32 cellular contexts compared by ENCODE assay signal in the genomic region with DNA sequence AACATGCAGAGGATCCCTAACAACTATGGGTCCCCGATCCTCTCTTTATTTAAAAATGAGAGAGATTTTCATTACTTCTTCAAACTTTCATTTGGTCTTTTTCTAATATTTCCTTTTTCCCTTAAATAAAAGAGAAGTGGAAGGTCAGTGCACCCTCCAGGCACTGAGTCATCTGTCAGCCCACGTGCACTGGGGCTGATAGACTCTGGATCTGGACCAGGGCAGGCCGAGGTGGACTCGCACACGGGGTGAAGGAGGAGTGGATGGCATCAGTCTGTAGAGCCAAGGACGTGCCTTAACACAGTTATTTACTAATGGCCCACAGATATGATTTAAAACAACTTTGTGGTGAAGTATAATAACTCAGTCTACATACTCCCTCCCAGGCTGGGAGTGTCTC.
"Had no signal": no experiment of that assay in that cellular context is flagged by ENCODE, and none has a peak within 500 bp of the region (broad histone marks: within the 10 kb centered on the region; RNA-seq: fewer than 3 reads in every experiment).

No MANE protein-coding gene starts in this region.

- H3K36me3 ChIP-seq: brain microvascular endothelial cell, heart right ventricle, sigmoid colon, thyroid gland, upper lobe of left lung, WERI-Rb-1 had no signal

- H3K4me3 ChIP-seq: heart right ventricle, sigmoid colon, thyroid gland, upper lobe of left lung had no signal

- H3K27ac Mint-ChIP-seq: activated CD4-positive, alpha-beta memory T cell treated with anti-CD3 and anti-CD28 coated beads for 36 hours; activated naive CD4-positive, alpha-beta T cell treated with anti-CD3 and anti-CD28 coated beads, Interleukin-2, amount 10 ng/mL, durations not matched to agents 7 days and 5 days; activated naive CD8-positive, alpha-beta T cell treated with anti-CD3 and anti-CD28 coated beads, Interleukin-2, amount 10 ng/mL, durations not matched to agents 7 days and 5 days; endodermal cell; memory B cell; naive thymus-derived CD8-positive, alpha-beta T cell; stimulated activated memory B cell treated with anti-CD40 and anti-IgM and Interleukin-4, amounts not matched to agents 10 μg/mL and 1 μg/mL and 100 μg/mL, for 72 hours; stimulated activated naive CD8-positive, alpha-beta T cell treated with anti-CD3 and anti-CD28 coated beads, Interleukin-15, amount 100 ng/mL, for 72 hours; T-helper 1 cell treated with Interleukin-12 subunit alpha and Interleukin-12 subunit beta and Interleukin-4 antibody, amounts not matched to agents 30 μg/mL and 1 μg/mL, for 36 hours had no signal

- H3K36me3 Mint-ChIP-seq: activated CD4-positive, alpha-beta memory T cell treated with anti-CD3 and anti-CD28 coated beads for 36 hours; activated naive CD4-positive, alpha-beta T cell treated with anti-CD3 and anti-CD28 coated beads, Interleukin-2, amount 10 ng/mL, durations not matched to agents 7 days and 5 days; activated naive CD8-positive, alpha-beta T cell treated with anti-CD3 and anti-CD28 coated beads, Interleukin-2, amount 10 ng/mL, durations not matched to agents 7 days and 5 days; naive thymus-derived CD8-positive, alpha-beta T cell; stimulated activated memory B cell treated with anti-CD40 and anti-IgM and Interleukin-4, amounts not matched to agents 10 μg/mL and 1 μg/mL and 100 μg/mL, for 72 hours had no signal

- H3K27me3 Mint-ChIP-seq: activated CD4-positive, alpha-beta memory T cell treated with anti-CD3 and anti-CD28 coated beads for 36 hours; activated naive CD4-positive, alpha-beta T cell treated with anti-CD3 and anti-CD28 coated beads, Interleukin-2, amount 10 ng/mL, durations not matched to agents 7 days and 5 days; activated naive CD8-positive, alpha-beta T cell treated with anti-CD3 and anti-CD28 coated beads, Interleukin-2, amount 10 ng/mL, durations not matched to agents 7 days and 5 days; memory B cell; stimulated activated memory B cell treated with anti-CD40 and anti-IgM and Interleukin-4, amounts not matched to agents 10 μg/mL and 1 μg/mL and 100 μg/mL, for 72 hours; stimulated activated naive CD8-positive, alpha-beta T cell treated with anti-CD3 and anti-CD28 coated beads, Interleukin-15, amount 100 ng/mL, for 72 hours had no signal

- H3K4me1 Mint-ChIP-seq: activated naive CD4-positive, alpha-beta T cell treated with anti-CD3 and anti-CD28 coated beads, Interleukin-2, amount 10 ng/mL, durations not matched to agents 7 days and 5 days; activated naive CD8-positive, alpha-beta T cell treated with anti-CD3 and anti-CD28 coated beads, Interleukin-2, amount 10 ng/mL, durations not matched to agents 7 days and 5 days; endodermal cell; naive thymus-derived CD8-positive, alpha-beta T cell; stimulated activated memory B cell treated with anti-CD40 and anti-IgM and Interleukin-4, amounts not matched to agents 10 μg/mL and 1 μg/mL and 100 μg/mL, for 72 hours; stimulated activated naive CD8-positive, alpha-beta T cell treated with anti-CD3 and anti-CD28 coated beads, Interleukin-15, amount 100 ng/mL, for 72 hours had no signal

- H3K27ac ChIP-seq: brain microvascular endothelial cell, heart right ventricle, sigmoid colon, thyroid gland, upper lobe of left lung, WERI-Rb-1 had no signal

- H3K4me3 Mint-ChIP-seq: activated CD4-positive, alpha-beta memory T cell treated with anti-CD3 and anti-CD28 coated beads for 36 hours; activated naive CD4-positive, alpha-beta T cell treated with anti-CD3 and anti-CD28 coated beads, Interleukin-2, amount 10 ng/mL, durations not matched to agents 7 days and 5 days; activated naive CD8-positive, alpha-beta T cell treated with anti-CD3 and anti-CD28 coated beads, Interleukin-2, amount 10 ng/mL, durations not matched to agents 7 days and 5 days; endodermal cell; memory B cell; naive thymus-derived CD8-positive, alpha-beta T cell; neural crest cell; stimulated activated memory B cell treated with anti-CD40 and anti-IgM and Interleukin-4, amounts not matched to agents 10 μg/mL and 1 μg/mL and 100 μg/mL, for 72 hours; stimulated activated naive CD8-positive, alpha-beta T cell treated with anti-CD3 and anti-CD28 coated beads, Interleukin-15, amount 100 ng/mL, for 72 hours; T-helper 1 cell treated with Interleukin-12 subunit alpha and Interleukin-12 subunit beta and Interleukin-4 antibody, amounts not matched to agents 30 μg/mL and 1 μg/mL, for 36 hours had no signal

- H3K9me3 ChIP-seq: heart right ventricle, sigmoid colon, thyroid gland, upper lobe of left lung had no signal

- DNase-seq: activated CD4-positive, alpha-beta memory T cell treated with anti-CD3 and anti-CD28 coated beads for 36 hours; activated CD4-positive, alpha-beta T cell treated with anti-CD3 and anti-CD28 coated beads for 48 hours; activated CD8-positive, alpha-beta memory T cell treated with anti-CD3 and anti-CD28 coated beads, Interleukin-2, amount 50 U/mL, for 4 hours; activated gamma-delta T cell; activated naive CD4-positive, alpha-beta T cell treated with anti-CD3 and anti-CD28 coated beads, Interleukin-2, amount 10 ng/mL, durations not matched to agents 7 days and 5 days; activated naive CD8-positive, alpha-beta T cell treated with anti-CD3 and anti-CD28 coated beads, Interleukin-2, amount 10 ng/mL, durations not matched to agents 7 days and 5 days; activated T-cell treated with anti-CD3 and anti-CD28 coated beads, Interleukin-2, amount 50 U/mL, for 1 hour; amniotic stem cell; brain microvascular endothelial cell; endodermal cell; foreskin fibroblast; heart right ventricle; kidney glomerular epithelial cell; naive thymus-derived CD8-positive, alpha-beta T cell; nucleus accumbens; posterior cingulate gyrus; sigmoid colon; small intestine; stimulated activated CD4-positive, alpha-beta T cell treated with anti-CD3 and anti-CD28 coated beads, Interleukin-1b, Interleukin-23, amount 100 ng/mL, for 48 hours; stimulated activated CD4-positive, alpha-beta T cell treated with anti-CD3 and anti-CD28 coated beads, Interleukin-4, amount 100 ng/mL, for 4 hours; stimulated activated CD8-positive, alpha-beta memory T cell treated with anti-CD3 and anti-CD28 coated beads, Interleukin-4, amount 100 ng/mL, for 48 hours; stimulated activated naive CD8-positive, alpha-beta T cell treated with anti-CD3 and anti-CD28 coated beads, Interleukin-15, amount 100 ng/mL, for 72 hours; T-helper 9 cell; thyroid gland; upper lobe of left lung; WERI-Rb-1 had no signal

- H3K9me3 Mint-ChIP-seq: activated CD4-positive, alpha-beta memory T cell treated with anti-CD3 and anti-CD28 coated beads for 36 hours; activated naive CD4-positive, alpha-beta T cell treated with anti-CD3 and anti-CD28 coated beads, Interleukin-2, amount 10 ng/mL, durations not matched to agents 7 days and 5 days; endodermal cell; neural crest cell; T-helper 1 cell treated with Interleukin-12 subunit alpha and Interleukin-12 subunit beta and Interleukin-4 antibody, amounts not matched to agents 30 μg/mL and 1 μg/mL, for 36 hours had no signal

- ATAC-seq: activated CD4-positive, CD25-positive, alpha-beta regulatory T cell treated with anti-CD3 and anti-CD28 coated beads, Interleukin-2, amount 50 U/mL, for 24 hours; esophagus mucosa; naive thymus-derived CD8-positive, alpha-beta T cell; stimulated activated memory B cell treated with anti-CD40 and anti-IgM and Interleukin-4, amounts not matched to agents 10 μg/mL and 1 μg/mL and 100 μg/mL, for 72 hours had no signal

- H3K27me3 ChIP-seq: brain microvascular endothelial cell, heart right ventricle, sigmoid colon, thyroid gland, upper lobe of left lung had no signal
